11 cellular contexts compared by ENCODE assay signal in genomic region chr1:35554261-35555211, GRCh38. TPM values are rescaled to one million over a fixed set of nuclear protein-coding genes. Genes with fewer than 3 reads are reported as not detected.
A peak's percentile ranks its signal among the peaks of the same experiment; 100 is the strongest.
DNase-seq lines count a peak whose midpoint lies in the region; ATAC-seq, FAIRE-seq and TF ChIP-seq lines count a peak whose summit lies in the region.
"Had no signal": no experiment of that assay in that cellular context is flagged by ENCODE, and none has a peak within 500 bp of the region (broad histone marks: within the 10 kb centered on the region; RNA-seq: fewer than 3 reads in every experiment).

No MANE protein-coding gene starts in this region.

- 46 to 50% methylated on average over 7 of the region's 7 CpGs for WGBS in aorta, 2 donors

- TF ChIP-seq CTCF in nephron (IDR thresholded peaks at IDR 0.05; ENCODE audit: unreplicated experiment in 3 of 3) (no peak), D721Med (IDR thresholded peaks at IDR 0.05; ENCODE audit: insufficient read depth, missing control alignments) (no peak)

- H3K4me1 ChIP-seq in aorta (ENCODE audit: control insufficient read depth in 1 of 2, insufficient read depth in 2 of 2, low read length in 2 of 2): no peaks in the 10 kb centered on the region

- H3K27me3 Mint-ChIP-seq in effector memory CD8-positive, alpha-beta T cell: no peaks in the 10 kb centered on the region
- no peaks in the 10 kb centered on the region for H3K27me3 Mint-ChIP-seq in nephron (ENCODE audit: low read depth)
- H3K27me3 Mint-ChIP-seq: stimulated activated naive CD8-positive, alpha-beta T cell treated with anti-CD3 and anti-CD28 coated beads, Interleukin-15, Interleukin-2, amounts not matched to agents 100 ng/mL and 50 ng/mL, for 24 hours had no signal

- H3K27ac Mint-ChIP-seq in effector memory CD8-positive, alpha-beta T cell: no peak overlapping the region
- H3K27ac Mint-ChIP-seq in nephron: peak overlapping the region; percentile 31 to 77 (median 69)

- H3K9me3 ChIP-seq in aorta (ENCODE audit: control insufficient read depth, low read length): no peaks in the 10 kb centered on the region

- no peaks in the 10 kb centered on the region for H3K27me3 ChIP-seq in aorta (ENCODE audit: control insufficient read depth in 1 of 2, insufficient read depth in 2 of 2, low read length in 1 of 2)

- peaks cover 57% of the 10 kb centered on the region for H3K36me3 Mint-ChIP-seq in effector memory CD8-positive, alpha-beta T cell (ENCODE audit: insufficient read depth)
- peaks cover 27% of the 10 kb centered on the region for H3K36me3 Mint-ChIP-seq in nephron (ENCODE audit: low read depth)

- no peaks in the 10 kb centered on the region for H3K36me3 ChIP-seq in aorta (ENCODE audit: control insufficient read depth in 1 of 2, insufficient read depth in 2 of 2, low read length in 1 of 2)

- DNase-seq in DMS79 (lab: John Stamatoyannopoulos, UW) (peak; percentile 61), NCI-H2029 treated with DMSO at 0.1 percent for 48 hours (lab: John Stamatoyannopoulos, UW) (peak; percentile 63), GDM1 (lab: John Stamatoyannopoulos, UW) (no peak), D721Med (ENCODE audit: insufficient read length, low spot score) (no peak), aorta (no peak)
- no peak for DNase-seq in effector memory CD8-positive, alpha-beta T cell
- no peak for DNase-seq in activated CD4-positive, alpha-beta T cell treated with anti-CD3 and anti-CD28 coated beads for 48 hours
- DNase-seq: left colon, SW 1271 had no signal

- H3K27ac ChIP-seq in aorta (ENCODE audit: low read depth in 1 of 2, low read length in 2 of 2): no peak overlapping the region

- H3K4me3 ChIP-seq in aorta (ENCODE audit: low read length in 2 of 2): no peak overlapping the region

- no peak for ATAC-seq in effector memory CD8-positive, alpha-beta T cell (replicated peaks)
- ATAC-seq in aorta (ENCODE audit: low FRiP score): no peak
- ATAC-seq: left colon had no signal

- no peak for FAIRE-seq in D721Med (lab: Jason Lieb, UNC)

- H3K9me3 Mint-ChIP-seq in effector memory CD8-positive, alpha-beta T cell: no peaks in the 10 kb centered on the region
- H3K9me3 Mint-ChIP-seq in nephron: no peaks in the 10 kb centered on the region
- H3K9me3 Mint-ChIP-seq: stimulated activated naive CD8-positive, alpha-beta T cell treated with anti-CD3 and anti-CD28 coated beads, Interleukin-15, Interleukin-2, amounts not matched to agents 100 ng/mL and 50 ng/mL, for 24 hours had no signal

- peak overlapping the region; percentile 99 for H3K4me3 Mint-ChIP-seq in effector memory CD8-positive, alpha-beta T cell
- H3K4me3 Mint-ChIP-seq in nephron: peak overlapping the region; percentile 98 to 100 (median 99)

- peaks cover 38 to 45% of the 10 kb centered on the region in 2 donors for H3K4me1 Mint-ChIP-seq in effector memory CD8-positive, alpha-beta T cell (ENCODE audit: low read depth in 2 of 2)
- peaks cover 37% of the 10 kb centered on the region for H3K4me1 Mint-ChIP-seq in nephron

- intact Hi-C loops in aorta (cut with DNase I): loop anchor here in 1 of 2 donors (10.0 kb wide), 1 partner anchor 360 kb away; the partner anchor contains the start of gene SFPQ

RNA-seq across cellular contexts. Expression of gene KIAA0319L, which starts 2.7 kb away (rescaled TPM):
- total RNA-seq in aorta: 10 to 100 TPM; 46.0 to 58.6 TPM
- polyA plus RNA-seq in aorta: 10 to 100 TPM in 1 of 2 donors, 1 to 10 TPM in 1; 8.3 to 29.1 TPM

RNA-seq across cellular contexts. Expression of gene NCDN, which starts 3.1 kb away (rescaled TPM):
- total RNA-seq in aorta: 10 to 100 TPM; 20.4 to 21.7 TPM
- polyA plus RNA-seq in aorta: 10 to 100 TPM in 1 of 2 donors, 1 to 10 TPM in 1; 4.3 to 10.8 TPM

RNA-seq across cellular contexts. Expression of gene TFAP2E, which starts 18.6 kb away (rescaled TPM):
- 1 to 10 TPM in 1 of 2 donors, under 1 TPM in 1; 0.71 to 1.0 TPM for total RNA-seq in aorta
- 1 to 10 TPM in 1 of 2 donors, not detected in 1; 1.1 TPM for polyA plus RNA-seq in aorta

Comparison
In these comparisons a context has a peak if more than half of its experiments do, and no peak if none do; other contexts are left out.
1. DNase-seq: peak in DMS79 (single experiment) and NCI-H2029 treated with DMSO at 0.1 percent for 48 hours (single experiment); none in effector memory CD8-positive, alpha-beta T cell (0 of 3), GDM1 (single experiment), D721Med (single experiment), activated CD4-positive, alpha-beta T cell treated with anti-CD3 and anti-CD28 coated beads for 48 hours (single experiment) and aorta (0 of 2).
2. H3K27ac Mint-ChIP-seq: peak in nephron (3 of 3); none in effector memory CD8-positive, alpha-beta T cell (0 of 2).